8 cellular contexts compared by ENCODE assay signal in the genomic region with DNA sequence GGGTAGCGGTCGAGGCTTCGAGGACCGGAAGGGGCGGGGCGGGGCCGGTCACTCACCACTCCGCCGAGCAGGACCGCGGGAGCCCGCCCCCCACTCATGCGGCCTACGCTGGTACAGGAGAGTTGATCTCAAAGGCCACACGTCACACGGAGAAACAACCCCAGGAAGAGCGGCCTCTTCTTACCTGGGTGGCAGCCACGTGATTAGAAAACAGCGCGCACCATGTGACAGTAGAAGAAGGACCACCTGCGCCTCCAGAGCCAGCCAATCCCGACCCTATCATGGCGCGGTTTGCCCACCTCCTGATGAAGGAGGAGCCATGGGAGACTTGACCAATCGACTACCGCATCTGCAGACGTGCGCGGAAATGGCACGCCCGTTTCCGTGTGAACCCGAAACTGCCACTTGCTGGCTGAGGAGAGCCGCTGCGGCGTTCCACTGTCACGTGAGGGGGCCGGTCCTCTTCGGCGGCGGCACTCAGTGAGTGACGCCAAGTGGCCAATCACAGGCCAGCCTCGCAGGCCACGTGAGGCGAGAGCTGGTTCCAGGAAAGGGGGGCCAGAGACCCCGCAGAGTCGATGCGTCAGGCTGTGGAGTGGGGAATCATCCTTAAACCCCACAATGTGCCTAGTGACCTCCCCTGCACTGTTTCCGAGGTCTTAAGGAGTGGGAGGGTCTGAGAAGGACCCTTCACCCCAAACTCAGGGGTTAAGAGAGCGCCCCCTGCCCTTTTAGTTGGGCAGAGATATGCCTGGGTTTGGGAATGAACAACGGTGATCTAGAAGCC. TPM values are rescaled to one million over a fixed set of nuclear protein-coding genes. Genes with fewer than 3 reads are reported as not detected.
DNase-seq lines count a peak whose midpoint lies in the region; ATAC-seq and TF ChIP-seq lines count a peak whose summit lies in the region.

A gene with protein sequence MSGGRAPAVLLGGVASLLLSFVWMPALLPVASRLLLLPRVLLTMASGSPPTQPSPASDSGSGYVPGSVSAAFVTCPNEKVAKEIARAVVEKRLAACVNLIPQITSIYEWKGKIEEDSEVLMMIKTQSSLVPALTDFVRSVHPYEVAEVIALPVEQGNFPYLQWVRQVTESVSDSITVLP (minus strand): TSS at position 205 of the 787 bp plus-strand sequence. CDS start 107 bp downstream, at position 98.

- peak within 1 kb of the TSS; percentile 73 for H3K4me3 ChIP-seq in psoas muscle
- peak within 1 kb of the TSS; percentile 48 to 63 for H3K4me3 ChIP-seq in uterus

- H3K4me1 Mint-ChIP-seq in T-helper 17 cell, result peaks cover 77% of the 10 kb centered on the region

- H3K9me3 ChIP-seq in T-helper 17 cell (ENCODE audit: control insufficient read depth, low read length, poor library complexity, severe bottlenecking), result no peaks in the 10 kb centered on the region
- H3K9me3 ChIP-seq in psoas muscle, result no peaks in the 10 kb centered on the region
- no peaks in the 10 kb centered on the region for H3K9me3 ChIP-seq in uterus

- H3K27ac ChIP-seq in angular gyrus (ENCODE audit: low read depth, low read length), result peak within 1 kb of the TSS; percentile 97
- H3K27ac ChIP-seq in psoas muscle, result peak within 1 kb of the TSS; percentile 97
- H3K27ac ChIP-seq in uterus, result peak within 1 kb of the TSS; percentile 99

- H3K27me3 ChIP-seq in psoas muscle (ENCODE audit: insufficient read depth in 3 of 3, low read length in 2 of 3) (no peaks in the 10 kb centered on the region), uterus (no peaks in the 10 kb centered on the region)

- peak within 1 kb of the TSS; percentile 100 for H3K27ac Mint-ChIP-seq in T-helper 17 cell

- TF ChIP-seq POLR2A in uterus (IDR thresholded peaks at IDR 0.05), result peak; percentile 88 to 93

- H3K4me1 ChIP-seq in psoas muscle (peaks cover 18% of the 10 kb centered on the region), uterus (peaks cover 8 to 14% of the 10 kb centered on the region in 2 donors)

- no peaks in the 10 kb centered on the region for H3K27me3 Mint-ChIP-seq in T-helper 17 cell

- peak within 1 kb of the TSS; percentile 97 for H3K4me3 Mint-ChIP-seq in T-helper 17 cell

- intact Hi-C loops in left ventricle myocardium superior (cut with micrococcal nuclease) (no loop called here), psoas muscle (cut with DNase I) (loop anchor here in 1 of 2 donors (10.0 kb wide), 1 partner anchor 213 kb away; a partner anchor contains a TSS), uterus (cut with DNase I; ENCODE audit: low total_unique reads) (no loop called here)

- TF ChIP-seq CTCF in GM13976 (IDR thresholded peaks at IDR 0.05; ENCODE audit: borderline replicate concordance, control extremely low read depth, extremely low read depth, insufficient read depth, missing control alignments) (peak; percentile 48), psoas muscle (IDR thresholded peaks at IDR 0.05) (peak; percentile 25), uterus (IDR thresholded peaks at IDR 0.05) (peak; percentile 10 to 62 (median 45))

- DNase-seq in GM13976 (ENCODE audit: low spot score) (peak; percentile 93), NCI-H1694 (lab: John Stamatoyannopoulos, UW) (peak; percentile 96), T-helper 17 cell (peak; percentile 97 to 99 (median 97)), left ventricle myocardium superior (peak; percentile 99), psoas muscle (peak; percentile 99 to 100), uterus (peak; percentile 99)

- WGBS in psoas muscle, 3 donors, result 0 to 1% (median 0%) methylated on average over 51 of the region's 51 CpGs

- ATAC-seq in HG02884 (IDR thresholded peaks at IDR 0.05; ENCODE audit: unreplicated experiment), result peak; percentile 86
- ATAC-seq in T-helper 17 cell, result peak; percentile 84
- peak; percentile 94 for ATAC-seq in left ventricle myocardium superior
- peak; percentile 96 for ATAC-seq in psoas muscle

- in situ Hi-C loops in GM13976 (cut with MboI; ENCODE audit: low sequenced_read_pairs, unreplicated experiment), result no loop called here

- H3K36me3 ChIP-seq in psoas muscle (ENCODE audit: insufficient read depth in 1 of 2, low read depth in 1 of 2) (peaks cover 3 to 36% of the 10 kb centered on the region in 2 donors), uterus (no peaks in the 10 kb centered on the region)

- H3K36me3 Mint-ChIP-seq in T-helper 17 cell (ENCODE audit: low read depth), result peaks cover 9% of the 10 kb centered on the region

RNA-seq across cellular contexts. Expression of the gene that starts here (rescaled TPM):
- 100 to 1,000 TPM; 195 to 196 TPM for total RNA-seq in T-helper 17 cell
- total RNA-seq in left ventricle myocardium superior, result 120 TPM
- total RNA-seq in psoas muscle, result 100 to 1,000 TPM in 2 of 4 donors, 10 to 100 TPM in 2; 75.4 to 121 (median 95.6) TPM
- polyA plus RNA-seq in psoas muscle, result 100 to 1,000 TPM in 2 of 3 donors, 10 to 100 TPM in 1; 99.9 to 126 (median 125) TPM
- 100 to 1,000 TPM in 1 of 4 donors, 10 to 100 TPM in 3; 10.8 to 135 (median 72.7) TPM for total RNA-seq in uterus

Comparison
In these comparisons a context has a peak if more than half of its experiments do, and no peak if none do; other contexts are left out.
1. Peak in every context shown above with its lines: DNase-seq, ATAC-seq, H3K4me3 ChIP-seq and H3K27ac ChIP-seq.